ENCODE assay signal across 23 cellular contexts in genomic region chr17:55764610-55765009, GRCh38. TPM values are rescaled to one million over a fixed set of nuclear protein-coding genes. Genes with fewer than 3 reads are reported as not detected.
"Had no signal": no experiment of that assay in that cellular context is flagged by ENCODE, and none has a peak within 500 bp of the region (broad histone marks: within the 10 kb centered on the region; RNA-seq: fewer than 3 reads in every experiment).

No MANE protein-coding gene starts in this region.

- H3K27me3 ChIP-seq: body of pancreas, cardiac muscle cell, left lung, tibial artery, uterus had no signal

- ATAC-seq: activated T-cell treated with anti-CD3 and anti-CD28 coated beads, Interleukin-2, amount 50 U/mL, for 72 hours; body of pancreas; esophagus mucosa; left lung; mucosa of descending colon had no signal

- H3K27me3 Mint-ChIP-seq: activated CD4-positive, alpha-beta memory T cell treated with anti-CD3 and anti-CD28 coated beads, Interleukin-2, amount 10 ng/mL, durations not matched to agents 7 days and 5 days; activated CD4-positive, alpha-beta T cell treated with anti-CD3 and anti-CD28 coated beads, Interleukin-2, amount 10 ng/mL, durations not matched to agents 24 days and 14 days; activated naive CD4-positive, alpha-beta T cell treated with anti-CD3 and anti-CD28 coated beads, Interleukin-2, amount 10 ng/mL, durations not matched to agents 7 days and 5 days; naive B cell had no signal

- H3K9me3 Mint-ChIP-seq: activated CD4-positive, alpha-beta memory T cell treated with anti-CD3 and anti-CD28 coated beads, Interleukin-2, amount 10 ng/mL, durations not matched to agents 7 days and 5 days; activated CD4-positive, alpha-beta T cell treated with anti-CD3 and anti-CD28 coated beads, Interleukin-2, amount 10 ng/mL, durations not matched to agents 24 days and 14 days; activated naive CD4-positive, alpha-beta T cell treated with anti-CD3 and anti-CD28 coated beads, Interleukin-2, amount 10 ng/mL, durations not matched to agents 7 days and 5 days; activated T-cell treated with anti-CD3 and anti-CD28 coated beads, Interleukin-2, amount 50 U/mL, for 72 hours had no signal

- FAIRE-seq: endometrium had no signal

- H3K27ac ChIP-seq: body of pancreas, cardiac muscle cell, tibial artery had no signal

- H3K4me1 Mint-ChIP-seq: activated CD4-positive, alpha-beta memory T cell treated with anti-CD3 and anti-CD28 coated beads, Interleukin-2, amount 10 ng/mL, durations not matched to agents 7 days and 5 days; activated CD4-positive, alpha-beta T cell treated with anti-CD3 and anti-CD28 coated beads, Interleukin-2, amount 10 ng/mL, durations not matched to agents 24 days and 14 days; activated naive CD4-positive, alpha-beta T cell treated with anti-CD3 and anti-CD28 coated beads, Interleukin-2, amount 10 ng/mL, durations not matched to agents 7 days and 5 days had no signal

- H3K36me3 ChIP-seq: cardiac muscle cell, uterus had no signal

- H3K27ac Mint-ChIP-seq: activated CD4-positive, alpha-beta memory T cell treated with anti-CD3 and anti-CD28 coated beads, Interleukin-2, amount 10 ng/mL, durations not matched to agents 7 days and 5 days; activated CD4-positive, alpha-beta T cell treated with anti-CD3 and anti-CD28 coated beads, Interleukin-2, amount 10 ng/mL, durations not matched to agents 24 days and 14 days; activated naive CD4-positive, alpha-beta T cell treated with anti-CD3 and anti-CD28 coated beads, Interleukin-2, amount 10 ng/mL, durations not matched to agents 7 days and 5 days; activated T-cell treated with anti-CD3 and anti-CD28 coated beads, Interleukin-2, amount 50 U/mL, for 72 hours had no signal

- H3K9me3 ChIP-seq: body of pancreas, left lung, mucosa of descending colon, tibial artery, uterus had no signal

- H3K4me3 ChIP-seq: body of pancreas, cardiac muscle cell, left lung, mucosa of descending colon, tibial artery, uterus had no signal

- H3K4me1 ChIP-seq: body of pancreas, uterus had no signal

- DNase-seq: activated CD4-positive, alpha-beta memory T cell treated with anti-CD3 and anti-CD28 coated beads, Interleukin-2, amount 10 ng/mL, durations not matched to agents 7 days and 5 days; activated CD4-positive, alpha-beta T cell treated with anti-CD3 and anti-CD28 coated beads, Interleukin-2, amount 10 ng/mL, durations not matched to agents 24 days and 14 days; activated effector memory CD4-positive, alpha-beta T cell treated with Interleukin-2 at 50 U/mL for 16 hours; activated naive CD4-positive, alpha-beta T cell treated with anti-CD3 and anti-CD28 coated beads, Interleukin-2, amount 10 ng/mL, durations not matched to agents 7 days and 5 days; activated T-cell treated with anti-CD3 and anti-CD28 coated beads, Interleukin-2, amount 50 U/mL, for 72 hours; body of pancreas; effector CD4-positive, alpha-beta T cell; left lung; mucosa of descending colon; naive B cell; occipital lobe; retina; stimulated activated CD4-positive, alpha-beta T cell treated with anti-CD3 and anti-CD28 coated beads, Interleukin-4, amount 100 ng/mL, for 24 hours; stimulated activated naive CD4-positive, alpha-beta T cell treated with Interleukin-2 at 50 U/mL for 16 hours; substantia nigra; tibial artery; uterus had no signal

- H3K4me3 Mint-ChIP-seq: activated CD4-positive, alpha-beta memory T cell treated with anti-CD3 and anti-CD28 coated beads, Interleukin-2, amount 10 ng/mL, durations not matched to agents 7 days and 5 days; activated CD4-positive, alpha-beta T cell treated with anti-CD3 and anti-CD28 coated beads, Interleukin-2, amount 10 ng/mL, durations not matched to agents 24 days and 14 days; activated naive CD4-positive, alpha-beta T cell treated with anti-CD3 and anti-CD28 coated beads, Interleukin-2, amount 10 ng/mL, durations not matched to agents 7 days and 5 days; activated T-cell treated with anti-CD3 and anti-CD28 coated beads, Interleukin-2, amount 50 U/mL, for 72 hours; naive B cell had no signal

- H3K36me3 Mint-ChIP-seq: activated naive CD4-positive, alpha-beta T cell treated with anti-CD3 and anti-CD28 coated beads, Interleukin-2, amount 10 ng/mL, durations not matched to agents 7 days and 5 days had no signal

RNA-seq across cellular contexts. Expression of gene TMEM100, which starts 41.9 kb away (rescaled TPM):
- total RNA-seq: activated CD4-positive, alpha-beta memory T cell treated with anti-CD3 and anti-CD28 coated beads, Interleukin-2, amount 10 ng/mL, durations not matched to agents 7 days and 5 days; activated CD4-positive, alpha-beta T cell treated with anti-CD3 and anti-CD28 coated beads, Interleukin-2, amount 10 ng/mL, durations not matched to agents 24 days and 14 days; activated T-cell treated with anti-CD3 and anti-CD28 coated beads, Interleukin-2, amount 50 U/mL, for 72 hours; kidney epithelial cell; T-helper 2 cell treated with Interferon-gamma antibody and Interleukin-4, amounts not matched to agents 100 ng/mL and 5 ng/mL, for 36 hours had no signal
- polyA plus RNA-seq: cardiac muscle cell, neural cell had no signal
